ENCODE assay signal across 26 cellular contexts in genomic region chr11:72825661-72826060, GRCh38. TPM values are rescaled to one million over a fixed set of nuclear protein-coding genes. Genes with fewer than 3 reads are reported as not detected.
DNase-seq lines count a peak whose midpoint lies in the region; ATAC-seq and TF ChIP-seq lines count a peak whose summit lies in the region.
"Had no signal": no experiment of that assay in that cellular context is flagged by ENCODE, and none has a peak within 500 bp of the region (broad histone marks: within the 10 kb centered on the region; RNA-seq: fewer than 3 reads in every experiment).

No MANE protein-coding gene starts in this region.

- no peaks in the 10 kb centered on the region for H3K9me3 ChIP-seq in CD8-positive, alpha-beta T cell (ENCODE audit: low read length)
- H3K9me3 ChIP-seq: A549, heart left ventricle, vagina had no signal

- no peak overlapping the region for H3K4me3 ChIP-seq in CD8-positive, alpha-beta T cell (ENCODE audit: low read depth, low read length)
- H3K4me3 ChIP-seq: A549, GM23338, heart left ventricle, lung, vagina had no signal

- H3K27me3 ChIP-seq in CD8-positive, alpha-beta T cell (ENCODE audit: insufficient read depth, low read length) = no peaks in the 10 kb centered on the region
- H3K27me3 ChIP-seq: heart left ventricle, vagina had no signal

- no peak overlapping the region for H3K4me3 Mint-ChIP-seq in activated CD8-positive, alpha-beta T cell treated with anti-CD3 and anti-CD28 coated beads for 36 hours
- no peak overlapping the region for H3K4me3 Mint-ChIP-seq in activated CD8-positive, alpha-beta T cell treated with anti-CD3 and anti-CD28 coated beads, Interleukin-2, amount 10 ng/mL, durations not matched to agents 7 days and 5 days
- no peak overlapping the region for H3K4me3 Mint-ChIP-seq in CD8-positive, alpha-beta T cell
- H3K4me3 Mint-ChIP-seq in chondrocyte (ENCODE audit: unreplicated experiment) = no peak overlapping the region
- peak overlapping the region; percentile 62 for H3K4me3 Mint-ChIP-seq in neural crest cell
- H3K4me3 Mint-ChIP-seq: activated CD4-positive, alpha-beta memory T cell treated with anti-CD3 and anti-CD28 coated beads, Interleukin-2, amount 10 ng/mL, durations not matched to agents 7 days and 5 days; central memory CD8-positive, alpha-beta T cell; GM23338 had no signal

- CTCF ChIA-PET in activated CD8-positive, alpha-beta T cell treated with anti-CD3 and anti-CD28 coated beads for 36 hours (lab: Charles Lee) = no interaction called here
- CTCF ChIA-PET in activated CD8-positive, alpha-beta T cell treated with anti-CD3 and anti-CD28 coated beads, Interleukin-2, amount 10 ng/mL, durations not matched to agents 7 days and 5 days (lab: Charles Lee) = no interaction called here
- CTCF ChIA-PET in CD8-positive, alpha-beta T cell (lab: Charles Lee) = no interaction called here

- POLR2A ChIA-PET in activated CD8-positive, alpha-beta T cell treated with anti-CD3 and anti-CD28 coated beads for 36 hours (lab: Charles Lee) = interaction anchor here (0.6 to 7.3 kb wide), 2 partner anchors 11 to 411 kb away, joined by 3 to 37 read pairs; partner anchors contain the start of gene ATG16L2
- POLR2A ChIA-PET in activated CD8-positive, alpha-beta T cell treated with anti-CD3 and anti-CD28 coated beads, Interleukin-2, amount 10 ng/mL, durations not matched to agents 7 days and 5 days (lab: Charles Lee) = no interaction called here
- POLR2A ChIA-PET in CD8-positive, alpha-beta T cell (lab: Charles Lee) = no interaction called here

- DNase-seq in activated CD8-positive, alpha-beta T cell treated with anti-CD3 and anti-CD28 coated beads for 36 hours = no peak
- DNase-seq in activated CD8-positive, alpha-beta T cell treated with anti-CD3 and anti-CD28 coated beads, Interleukin-2, amount 10 ng/mL, durations not matched to agents 7 days and 5 days = no peak
- no peak for DNase-seq in CD8-positive, alpha-beta T cell
- DNase-seq in chondrocyte (ENCODE audit: low spot score) = no peak
- no peak for DNase-seq in neural crest cell (ENCODE audit: low read depth, low spot score)
- DNase-seq in GF-D8 (lab: John Stamatoyannopoulos, UW) = no peak
- DNase-seq: activated CD4-positive, alpha-beta memory T cell treated with anti-CD3 and anti-CD28 coated beads, Interleukin-2, amount 10 ng/mL, durations not matched to agents 7 days and 5 days; activated naive CD4-positive, alpha-beta T cell treated with anti-CD3 and anti-CD28 coated beads, Interleukin-2, amount 50 U/mL, for 16 hours; activated T-cell treated with anti-CD3 and anti-CD28 coated beads, Interleukin-2, amount 50 U/mL, for 48 hours; Calu3; DND-41; erythroblast; Karpas-422; NCI-H146; RPMI8226; small intestine; stimulated activated CD4-positive, alpha-beta T cell treated with anti-CD3 and anti-CD28 coated beads, Interleukin-2, amount 100 ng/mL, for 24 hours; T1000 had no signal

- H3K36me3 ChIP-seq in CD8-positive, alpha-beta T cell (ENCODE audit: insufficient read depth, low read length) = peaks cover 18% of the 10 kb centered on the region

- peaks cover 13% of the 10 kb centered on the region for H3K4me1 Mint-ChIP-seq in activated CD8-positive, alpha-beta T cell treated with anti-CD3 and anti-CD28 coated beads for 36 hours (ENCODE audit: low read depth)
- peaks cover 34% of the 10 kb centered on the region for H3K4me1 Mint-ChIP-seq in activated CD8-positive, alpha-beta T cell treated with anti-CD3 and anti-CD28 coated beads, Interleukin-2, amount 10 ng/mL, durations not matched to agents 7 days and 5 days (ENCODE audit: low read depth)
- H3K4me1 Mint-ChIP-seq in CD8-positive, alpha-beta T cell (ENCODE audit: low read depth) = no peaks in the 10 kb centered on the region
- H3K4me1 Mint-ChIP-seq in chondrocyte (ENCODE audit: low read depth) (peaks cover 7% of the 10 kb centered on the region), neural crest cell (peaks cover 4% of the 10 kb centered on the region)

- no peaks in the 10 kb centered on the region for H3K27me3 Mint-ChIP-seq in activated CD8-positive, alpha-beta T cell treated with anti-CD3 and anti-CD28 coated beads for 36 hours
- no peaks in the 10 kb centered on the region for H3K27me3 Mint-ChIP-seq in activated CD8-positive, alpha-beta T cell treated with anti-CD3 and anti-CD28 coated beads, Interleukin-2, amount 10 ng/mL, durations not matched to agents 7 days and 5 days (ENCODE audit: low read depth)
- H3K27me3 Mint-ChIP-seq in CD8-positive, alpha-beta T cell (ENCODE audit: low read depth) = no peaks in the 10 kb centered on the region
- H3K27me3 Mint-ChIP-seq in chondrocyte (ENCODE audit: low read depth) (no peaks in the 10 kb centered on the region), neural crest cell (ENCODE audit: low read depth) (peaks cover 7% of the 10 kb centered on the region)
- H3K27me3 Mint-ChIP-seq: activated CD4-positive, alpha-beta memory T cell treated with anti-CD3 and anti-CD28 coated beads, Interleukin-2, amount 10 ng/mL, durations not matched to agents 7 days and 5 days; central memory CD8-positive, alpha-beta T cell had no signal

- ATAC-seq in activated CD8-positive, alpha-beta T cell treated with anti-CD3 and anti-CD28 coated beads for 36 hours = no peak
- ATAC-seq in activated CD8-positive, alpha-beta T cell treated with anti-CD3 and anti-CD28 coated beads, Interleukin-2, amount 10 ng/mL, durations not matched to agents 7 days and 5 days = no peak
- no peak for ATAC-seq in CD8-positive, alpha-beta T cell
- ATAC-seq in HG02938 (IDR thresholded peaks at IDR 0.05; ENCODE audit: unreplicated experiment) = no peak
- no peak for ATAC-seq in GM21447 (IDR thresholded peaks at IDR 0.05; ENCODE audit: unreplicated experiment)
- ATAC-seq: A549, GM23338, heart left ventricle had no signal

- TF ChIP-seq CTCF in activated CD8-positive, alpha-beta T cell treated with anti-CD3 and anti-CD28 coated beads for 36 hours (IDR thresholded peaks at IDR 0.05) = no peak
- no peak for TF ChIP-seq CTCF in CD8-positive, alpha-beta T cell (IDR thresholded peaks at IDR 0.05)
- TF ChIP-seq CTCF in chondrocyte (IDR thresholded peaks at IDR 0.05) = no peak
- TF ChIP-seq CTCF in neural crest cell (conservative IDR thresholded peaks at IDR 0.05) = no peak

- intact Hi-C loops in activated CD8-positive, alpha-beta T cell treated with anti-CD3 and anti-CD28 coated beads for 36 hours (cut with micrococcal nuclease) = no loop called here
- intact Hi-C loops in CD8-positive, alpha-beta T cell (cut with DNase I, micrococcal nuclease) = no loop called here

- peaks cover 6% of the 10 kb centered on the region for H3K4me1 ChIP-seq in CD8-positive, alpha-beta T cell (ENCODE audit: insufficient read depth, low read length)

- H3K27ac ChIP-seq in CD8-positive, alpha-beta T cell (ENCODE audit: low read depth, low read length) = no peak overlapping the region
- H3K27ac ChIP-seq: A549, heart left ventricle, vagina had no signal

- H3K27ac Mint-ChIP-seq in activated CD8-positive, alpha-beta T cell treated with anti-CD3 and anti-CD28 coated beads for 36 hours = peak overlapping the region; percentile 13
- no peak overlapping the region for H3K27ac Mint-ChIP-seq in activated CD8-positive, alpha-beta T cell treated with anti-CD3 and anti-CD28 coated beads, Interleukin-2, amount 10 ng/mL, durations not matched to agents 7 days and 5 days
- H3K27ac Mint-ChIP-seq in CD8-positive, alpha-beta T cell = peak overlapping the region; percentile 62
- peak overlapping the region; percentile 57 for H3K27ac Mint-ChIP-seq in chondrocyte (ENCODE audit: unreplicated experiment)
- H3K27ac Mint-ChIP-seq in neural crest cell (ENCODE audit: unreplicated experiment) = no peak overlapping the region
- H3K27ac Mint-ChIP-seq: activated CD4-positive, alpha-beta memory T cell treated with anti-CD3 and anti-CD28 coated beads, Interleukin-2, amount 10 ng/mL, durations not matched to agents 7 days and 5 days; GM23338 had no signal

- no peaks in the 10 kb centered on the region for H3K9me3 Mint-ChIP-seq in activated CD8-positive, alpha-beta T cell treated with anti-CD3 and anti-CD28 coated beads for 36 hours
- H3K9me3 Mint-ChIP-seq in activated CD8-positive, alpha-beta T cell treated with anti-CD3 and anti-CD28 coated beads, Interleukin-2, amount 10 ng/mL, durations not matched to agents 7 days and 5 days (ENCODE audit: insufficient read depth) = no peaks in the 10 kb centered on the region
- H3K9me3 Mint-ChIP-seq in CD8-positive, alpha-beta T cell = no peaks in the 10 kb centered on the region
- H3K9me3 Mint-ChIP-seq in chondrocyte (ENCODE audit: low read depth) = no peaks in the 10 kb centered on the region
- no peaks in the 10 kb centered on the region for H3K9me3 Mint-ChIP-seq in neural crest cell
- H3K9me3 Mint-ChIP-seq: activated CD4-positive, alpha-beta memory T cell treated with anti-CD3 and anti-CD28 coated beads, Interleukin-2, amount 10 ng/mL, durations not matched to agents 7 days and 5 days; central memory CD8-positive, alpha-beta T cell; GM23338 had no signal

- peaks cover 19% of the 10 kb centered on the region for H3K36me3 Mint-ChIP-seq in activated CD8-positive, alpha-beta T cell treated with anti-CD3 and anti-CD28 coated beads for 36 hours (ENCODE audit: low read depth)
- H3K36me3 Mint-ChIP-seq in activated CD8-positive, alpha-beta T cell treated with anti-CD3 and anti-CD28 coated beads, Interleukin-2, amount 10 ng/mL, durations not matched to agents 7 days and 5 days (ENCODE audit: low read depth) = peaks cover 55% of the 10 kb centered on the region
- H3K36me3 Mint-ChIP-seq in CD8-positive, alpha-beta T cell = peaks cover 47% of the 10 kb centered on the region
- H3K36me3 Mint-ChIP-seq in chondrocyte (ENCODE audit: low read depth) (no peaks in the 10 kb centered on the region), neural crest cell (ENCODE audit: low read depth) (no peaks in the 10 kb centered on the region)

RNA-seq across cellular contexts. Expression of gene ATG16L2, which starts 11.4 kb away (rescaled TPM):
- total RNA-seq in activated CD8-positive, alpha-beta T cell treated with anti-CD3 and anti-CD28 coated beads for 36 hours = 10 to 100 TPM; 70.8 to 71.4 TPM
- total RNA-seq in activated CD8-positive, alpha-beta T cell treated with anti-CD3 and anti-CD28 coated beads, Interleukin-2, amount 10 ng/mL, durations not matched to agents 7 days and 5 days = 100 to 1,000 TPM; 104 to 105 TPM
- total RNA-seq in CD8-positive, alpha-beta T cell = 10 to 100 TPM; 45.7 to 52.8 TPM
- total RNA-seq in chondrocyte = 7.9 to 14.8 TPM (median 9.9 TPM) in 3 replicates
- 22.7 and 24.5 TPM in 2 replicates for total RNA-seq in neural crest cell

RNA-seq across cellular contexts. Expression of gene STARD10, which starts 31.8 kb away (rescaled TPM):
- 1 to 10 TPM; 8.1 to 8.6 TPM for total RNA-seq in activated CD8-positive, alpha-beta T cell treated with anti-CD3 and anti-CD28 coated beads for 36 hours
- total RNA-seq in activated CD8-positive, alpha-beta T cell treated with anti-CD3 and anti-CD28 coated beads, Interleukin-2, amount 10 ng/mL, durations not matched to agents 7 days and 5 days = 1 to 10 TPM; 4.0 to 4.5 TPM
- total RNA-seq in CD8-positive, alpha-beta T cell = 10 to 100 TPM; 22.1 to 25.1 TPM
- total RNA-seq in chondrocyte (58.8 to 81.0 TPM (median 79.4 TPM) in 3 replicates), neural crest cell (12.6 and 13.5 TPM in 2 replicates)

Comparison
In these comparisons a context has a peak if more than half of its experiments do, and no peak if none do; other contexts are left out.
1. H3K27ac Mint-ChIP-seq: peak in activated CD8-positive, alpha-beta T cell treated with anti-CD3 and anti-CD28 coated beads for 36 hours (single experiment), CD8-positive, alpha-beta T cell (single experiment) and chondrocyte (single experiment); none in activated CD8-positive, alpha-beta T cell treated with anti-CD3 and anti-CD28 coated beads, Interleukin-2, amount 10 ng/mL, durations not matched to agents 7 days and 5 days (single experiment) and neural crest cell (single experiment).